ENCODE assay signal across 26 cellular contexts in genomic region chr9:21998026-21998425, GRCh38. TPM values are rescaled to one million over a fixed set of nuclear protein-coding genes. Genes with fewer than 3 reads are reported as not detected.
"Had no signal": no experiment of that assay in that cellular context is flagged by ENCODE, and none has a peak within 500 bp of the region (broad histone marks: within the 10 kb centered on the region; RNA-seq: fewer than 3 reads in every experiment).

No MANE protein-coding gene starts in this region.

- ATAC-seq: activated CD8-positive, alpha-beta memory T cell treated with anti-CD3 and anti-CD28 coated beads, Interleukin-2, amount 10 ng/mL, durations not matched to agents 7 days and 5 days; activated T-cell treated with anti-CD3 and anti-CD28 coated beads, Interleukin-2, amount 50 U/mL, for 4 hours; T-cell had no signal

- H3K4me3 ChIP-seq: cardiac muscle cell had no signal

- H3K4me3 Mint-ChIP-seq: activated B cell treated with CpG ODN at 0.5 μM for 24 hours; activated CD4-positive, alpha-beta T cell treated with anti-CD3 and anti-CD28 coated beads, Interleukin-2, amount 10 ng/mL, durations not matched to agents 24 days and 14 days; activated CD8-positive, alpha-beta memory T cell treated with anti-CD3 and anti-CD28 coated beads, Interleukin-2, amount 10 ng/mL, durations not matched to agents 7 days and 5 days; activated naive CD4-positive, alpha-beta T cell treated with anti-CD3 and anti-CD28 coated beads for 36 hours; activated naive CD8-positive, alpha-beta T cell; activated T-cell treated with anti-CD3 and anti-CD28 coated beads, Interleukin-2, amount 50 U/mL, for 4 hours; T-cell had no signal

- H3K9me3 Mint-ChIP-seq: activated B cell treated with CpG ODN at 0.5 μM for 24 hours; activated CD4-positive, alpha-beta T cell treated with anti-CD3 and anti-CD28 coated beads, Interleukin-2, amount 10 ng/mL, durations not matched to agents 24 days and 14 days; activated naive CD4-positive, alpha-beta T cell treated with anti-CD3 and anti-CD28 coated beads for 36 hours; activated T-cell treated with anti-CD3 and anti-CD28 coated beads, Interleukin-2, amount 50 U/mL, for 4 hours; T-cell had no signal

- H3K27ac Mint-ChIP-seq: activated B cell treated with CpG ODN at 0.5 μM for 24 hours; activated CD4-positive, alpha-beta T cell treated with anti-CD3 and anti-CD28 coated beads, Interleukin-2, amount 10 ng/mL, durations not matched to agents 24 days and 14 days; activated CD8-positive, alpha-beta memory T cell treated with anti-CD3 and anti-CD28 coated beads, Interleukin-2, amount 10 ng/mL, durations not matched to agents 7 days and 5 days; activated naive CD4-positive, alpha-beta T cell treated with anti-CD3 and anti-CD28 coated beads for 36 hours; activated naive CD8-positive, alpha-beta T cell; T-cell had no signal

- H3K36me3 ChIP-seq: brain microvascular endothelial cell, cardiac muscle cell had no signal

- FAIRE-seq: RCC 7860 had no signal

- H3K27ac ChIP-seq: brain microvascular endothelial cell, cardiac muscle cell, SK-N-MC had no signal

- H3K36me3 Mint-ChIP-seq: activated naive CD8-positive, alpha-beta T cell; T-cell had no signal

- H3K27me3 ChIP-seq: brain microvascular endothelial cell had no signal

- DNase-seq: activated B cell treated with CpG ODN at 0.5 μM for 24 hours; activated CD4-positive, alpha-beta T cell treated with anti-CD3 and anti-CD28 coated beads for 1 hour; activated CD4-positive, alpha-beta T cell treated with anti-CD3 and anti-CD28 coated beads, Interleukin-2, amount 10 ng/mL, durations not matched to agents 24 days and 14 days; activated CD4-positive, alpha-beta T cell treated with anti-CD3 and anti-CD28 coated beads, Interleukin-2, amount 50 U/mL, for 48 hours; activated CD8-positive, alpha-beta memory T cell treated with anti-CD3 and anti-CD28 coated beads, Interleukin-2, amount 10 ng/mL, durations not matched to agents 7 days and 5 days; activated effector memory CD4-positive, alpha-beta T cell treated with anti-CD3 and anti-CD28 coated beads, Interleukin-2, amount 50 U/mL, for 16 hours; activated naive CD4-positive, alpha-beta T cell treated with anti-CD3 and anti-CD28 coated beads for 36 hours; activated T-cell treated with anti-CD3 and anti-CD28 coated beads, Interleukin-2, amount 50 U/mL, for 4 hours; amygdala; brain microvascular endothelial cell; NCI-H1092 treated with DMSO at 0.1 percent for 48 hours; NCI-H1436 treated with DMSO at 0.1 percent for 48 hours; NCI-H187; NCI-H2081; NCI-H510A treated with DMSO at 0.1 percent for 48 hours; NK-92 treated with Interleukin-12 subunit alpha and Interleukin-12 subunit beta, amount 100 ng/mL, for 24 hours; OCI-M1; SHP77; T-cell; T-helper 2 cell; T1000 had no signal

RNA-seq across cellular contexts. Expression of gene CDKN2B-AS1, which starts 3.4 kb away (rescaled TPM):
- total RNA-seq: cardiac muscle cell, MCF 10A had no signal

RNA-seq across cellular contexts. Expression of gene CDKN2A, which starts 3.8 kb away (rescaled TPM):
- total RNA-seq: MCF 10A had no signal

RNA-seq across cellular contexts. Expression of gene CDKN2B, which starts 11.1 kb away (rescaled TPM):
- total RNA-seq: activated naive CD4-positive, alpha-beta T cell treated with anti-CD3 and anti-CD28 coated beads for 36 hours; MCF 10A had no signal
